Comparison of ENCODE assay signal across 1 cellular context in genomic region chr10:68406815-68407585, GRCh38.
TF ChIP-seq lines count a peak whose summit lies in the region.

Gene RUFY2 (minus strand): TSS chr10:68407277. CDS start chr10:68407189, 88 bp downstream.

TF ChIP-seq in K562, 482 proteins besides CTCF, POLR2A, EP300 and RAD21 (continued from another document and continues in another):
- TF ChIP-seq ZBTB49 (CRISPR knock-in tag; IDR thresholded peaks at IDR 0.05; ENCODE audit: borderline replicate concordance) (no peak), KDM1A (IDR thresholded peaks at IDR 0.05) (no peak), CREB3L1 (IDR thresholded peaks at IDR 0.05; ENCODE audit: borderline replicate concordance, low read depth) (peak; percentile 80), ZNF57 (CRISPR knock-in tag; IDR thresholded peaks at IDR 0.05) (no peak), PTTG1 (tag; IDR thresholded peaks at IDR 0.05; ENCODE audit: low read depth) (no peak), SRSF3 (IDR thresholded peaks at IDR 0.05; ENCODE audit: insufficient read depth, low read length) (no peak), SMAD4 (CRISPR knock-in tag; conservative IDR thresholded peaks at IDR 0.05) (peak; percentile 87), BRCA1 (IDR thresholded peaks at IDR 0.05) (no peak), BRCA1 (CRISPR knock-in tag; IDR thresholded peaks at IDR 0.05) (no peak), DNMT1 (IDR thresholded peaks at IDR 0.05) (no peak), ZNF589 (CRISPR knock-in tag; IDR thresholded peaks at IDR 0.05; ENCODE audit: low read depth) (peak; percentile 91), ZBTB1 (CRISPR knock-in tag; IDR thresholded peaks at IDR 0.05; ENCODE audit: borderline replicate concordance, low read depth) (no peak), TSHZ1 (CRISPR knock-in tag; IDR thresholded peaks at IDR 0.05) (no peak), CHD7 (IDR thresholded peaks at IDR 0.05; ENCODE audit: low read depth, low read length) (no peak), RUNX1 (IDR thresholded peaks at IDR 0.05; ENCODE audit: low read depth) (peak; percentile 70; the same call in 1 of the 2 replicates), ZBTB8A (IDR thresholded peaks at IDR 0.05; ENCODE audit: partially characterized antibody) (no peak), JUND (IDR thresholded peaks at IDR 0.05; ENCODE audit: borderline replicate concordance, low read depth, low read length) (no peak), JUND (tag; IDR thresholded peaks at IDR 0.05; ENCODE audit: borderline replicate concordance, low read depth, low read length) (no peak; the same call in 2 of the 3 replicates), E2F6 (IDR thresholded peaks at IDR 0.05; ENCODE audit: borderline replicate concordance in 1 of 2, extremely low read depth in 1 of 2, insufficient read depth in 1 of 2, insufficient read length in 1 of 2, low read depth in 1 of 2, low read length in 1 of 2, poor library complexity in 1 of 2, severe bottlenecking in 1 of 2) (peak; percentile 69 to 87), L3MBTL2 (IDR thresholded peaks at IDR 0.05) (peak; percentile 82; the same call in 1 of the 2 replicates), TCF7 (IDR thresholded peaks at IDR 0.05; ENCODE audit: borderline replicate concordance) (0 out of 2 replicates have a peak, but pooled peaks have one; percentile 50), SMARCE1 (IDR thresholded peaks at IDR 0.05) (no peak), ATF7 (IDR thresholded peaks at IDR 0.05) (peak; percentile 56), XRCC4 (IDR thresholded peaks at IDR 0.05; ENCODE audit: extremely low read depth, insufficient read depth, insufficient read length) (no peak), CTCFL (IDR thresholded peaks at IDR 0.05; ENCODE audit: borderline replicate concordance, insufficient read depth, low read depth, low read length, poor library complexity, severe bottlenecking) (peak; percentile 94), CREBBP (IDR thresholded peaks at IDR 0.05; ENCODE audit: low read depth, low read length) (no peak), FOXK2 (conservative IDR thresholded peaks at IDR 0.05 in 1 of 2, IDR thresholded peaks at IDR 0.05 in 1 of 2; ENCODE audit: low read depth in 2 of 2) (no peak), ZSCAN29 (IDR thresholded peaks at IDR 0.05) (no peak; the same call in 1 of the 2 replicates), BCL6 (CRISPR knock-in tag; IDR thresholded peaks at IDR 0.05) (no peak), ATF2 (CRISPR knock-in tag; IDR thresholded peaks at IDR 0.05) (no peak), ZNF395 (CRISPR knock-in tag; IDR thresholded peaks at IDR 0.05) (peak; percentile 71; the same call in 1 of the 2 replicates), NR3C1 (CRISPR knock-in tag; IDR thresholded peaks at IDR 0.05) (no peak; the same call in 1 of the 2 replicates)
